In genomic region chr15:90531147-90531546, GRCh38 we compare ENCODE assay signal across 9 cellular contexts. TPM values are rescaled to one million over a fixed set of nuclear protein-coding genes. Genes with fewer than 3 reads are reported as not detected.
DNase-seq lines count a peak whose midpoint lies in the region; ATAC-seq, FAIRE-seq and TF ChIP-seq lines count a peak whose summit lies in the region.
"Had no signal": no experiment of that assay in that cellular context is flagged by ENCODE, and none has a peak within 500 bp of the region (broad histone marks: within the 10 kb centered on the region; RNA-seq: fewer than 3 reads in every experiment).

No MANE protein-coding gene starts in this region.

- no peak for TF ChIP-seq POLR2A in suprapubic skin (IDR thresholded peaks at IDR 0.05)

- H3K9ac ChIP-seq in keratinocyte (ENCODE audit: control insufficient read depth, extremely low read depth, insufficient read depth, low read length): peak overlapping the region; percentile 80

- dilution Hi-C loops in keratinocyte (cut with MboI; ENCODE audit: extremely low pct_ligation_motif_present, low sequenced_read_pairs): no loop called here

- H3K27me3 ChIP-seq in keratinocyte (ENCODE audit: control insufficient read depth, extremely low read depth, insufficient read depth, low read length) (no peaks in the 10 kb centered on the region), suprapubic skin (no peaks in the 10 kb centered on the region)
- H3K27me3 ChIP-seq: body of pancreas had no signal

- H3K27ac ChIP-seq in keratinocyte (ENCODE audit: control insufficient read depth, insufficient read depth, low read length) (no peak overlapping the region), suprapubic skin (no peak overlapping the region)

- peaks cover 19% of the 10 kb centered on the region for H3K36me3 Mint-ChIP-seq in T-helper 2 cell treated with Interferon-gamma antibody and Interleukin-4, amounts not matched to agents 5 μg/mL and 100 μg/mL, for 36 hours (ENCODE audit: low read depth)
- H3K36me3 Mint-ChIP-seq in activated CD4-positive, alpha-beta memory T cell treated with anti-CD3 and anti-CD28 coated beads, Interleukin-2, amount 10 ng/mL, durations not matched to agents 7 days and 5 days (ENCODE audit: low read depth): peaks cover 38% of the 10 kb centered on the region

- CTCF ChIA-PET in activated CD4-positive, alpha-beta memory T cell treated with anti-CD3 and anti-CD28 coated beads, Interleukin-2, amount 10 ng/mL, durations not matched to agents 7 days and 5 days (lab: Charles Lee): interaction anchor here (0.8 to 2.5 kb wide), 9 partner anchors 7 to 230 kb away, joined by 3 to 10 read pairs (median 4); no protein-coding TSS in a partner anchor

- H3K36me3 ChIP-seq in keratinocyte (ENCODE audit: control insufficient read depth in 2 of 2, extremely low read depth in 1 of 2, insufficient read depth in 2 of 2, low read length in 2 of 2): no peaks in the 10 kb centered on the region
- no peaks in the 10 kb centered on the region for H3K36me3 ChIP-seq in suprapubic skin

- TF ChIP-seq EP300 in suprapubic skin (IDR thresholded peaks at IDR 0.05): no peak

- no peak for DNase-seq in T-helper 2 cell treated with Interferon-gamma antibody and Interleukin-4, amounts not matched to agents 5 μg/mL and 100 μg/mL, for 36 hours (ENCODE audit: low spot score)
- DNase-seq in T-helper 2 cell (no peak), keratinocyte (ENCODE audit: low read depth, low spot score) (no peak), suprapubic skin (ENCODE audit: low spot score in 2 of 2) (no peak), NCI-H146 (lab: John Stamatoyannopoulos, UW) (no peak), NCI-H345 (lab: John Stamatoyannopoulos, UW) (no peak)
- no peak for DNase-seq in activated CD4-positive, alpha-beta memory T cell treated with anti-CD3 and anti-CD28 coated beads, Interleukin-2, amount 10 ng/mL, durations not matched to agents 7 days and 5 days

- no peak for ATAC-seq in GM18519 (IDR thresholded peaks at IDR 0.05; ENCODE audit: low FRiP score, unreplicated experiment)

- peak overlapping the region; percentile 76 for H3K27ac Mint-ChIP-seq in T-helper 2 cell treated with Interferon-gamma antibody and Interleukin-4, amounts not matched to agents 5 μg/mL and 100 μg/mL, for 36 hours
- peak overlapping the region; percentile 72 for H3K27ac Mint-ChIP-seq in activated CD4-positive, alpha-beta memory T cell treated with anti-CD3 and anti-CD28 coated beads, Interleukin-2, amount 10 ng/mL, durations not matched to agents 7 days and 5 days

- TF ChIP-seq CTCF in keratinocyte (optimal IDR thresholded peaks at IDR 0.05 in 1 of 3, IDR thresholded peaks at IDR 0.05 in 1 of 3, conservative IDR thresholded peaks at IDR 0.05 in 1 of 3; ENCODE audit: extremely low read depth in 1 of 3, insufficient read depth in 2 of 3, low read length in 3 of 3) (no peak), suprapubic skin (IDR thresholded peaks at IDR 0.05) (no peak)

- H3K4me1 ChIP-seq in keratinocyte (ENCODE audit: control insufficient read depth, extremely low read depth, insufficient read depth, low read length): peaks cover 8% of the 10 kb centered on the region
- H3K4me1 ChIP-seq in suprapubic skin: peaks cover 34% of the 10 kb centered on the region

- H3K9me3 Mint-ChIP-seq in T-helper 2 cell treated with Interferon-gamma antibody and Interleukin-4, amounts not matched to agents 5 μg/mL and 100 μg/mL, for 36 hours: no peaks in the 10 kb centered on the region
- H3K9me3 Mint-ChIP-seq in activated CD4-positive, alpha-beta memory T cell treated with anti-CD3 and anti-CD28 coated beads, Interleukin-2, amount 10 ng/mL, durations not matched to agents 7 days and 5 days: no peaks in the 10 kb centered on the region

- H3K4me3 ChIP-seq in keratinocyte (ENCODE audit: control insufficient read depth in 2 of 3, extremely low read depth in 1 of 3, insufficient read depth in 2 of 3, low read depth in 1 of 3, low read length in 3 of 3) (peak overlapping the region; percentile 76 to 92 (median 86)), suprapubic skin (peak overlapping the region; percentile 75)

- H3K4me1 Mint-ChIP-seq in T-helper 2 cell treated with Interferon-gamma antibody and Interleukin-4, amounts not matched to agents 5 μg/mL and 100 μg/mL, for 36 hours (ENCODE audit: low read depth): peaks cover 47% of the 10 kb centered on the region
- H3K4me1 Mint-ChIP-seq in activated CD4-positive, alpha-beta memory T cell treated with anti-CD3 and anti-CD28 coated beads, Interleukin-2, amount 10 ng/mL, durations not matched to agents 7 days and 5 days: peaks cover 55% of the 10 kb centered on the region

- no peaks in the 10 kb centered on the region for H3K9me1 ChIP-seq in keratinocyte (ENCODE audit: control insufficient read depth, extremely low read depth, insufficient read depth, low read length)

- peak overlapping the region; percentile 92 for H3K4me3 Mint-ChIP-seq in T-helper 2 cell treated with Interferon-gamma antibody and Interleukin-4, amounts not matched to agents 5 μg/mL and 100 μg/mL, for 36 hours
- peak overlapping the region; percentile 94 for H3K4me3 Mint-ChIP-seq in activated CD4-positive, alpha-beta memory T cell treated with anti-CD3 and anti-CD28 coated beads, Interleukin-2, amount 10 ng/mL, durations not matched to agents 7 days and 5 days

- peaks cover 48% of the 10 kb centered on the region for H3K79me2 ChIP-seq in keratinocyte (ENCODE audit: control insufficient read depth, insufficient read depth, low read length)

- peak overlapping the region; percentile 92 for H3K4me2 ChIP-seq in keratinocyte (ENCODE audit: control insufficient read depth, extremely low read depth, insufficient read depth, low read depth, low read length)

- no peak for FAIRE-seq in keratinocyte (lab: Jason Lieb, UNC)

- H3K9me3 ChIP-seq in keratinocyte (ENCODE audit: control insufficient read depth, low read depth, low read length): no peaks in the 10 kb centered on the region
- H3K9me3 ChIP-seq in suprapubic skin: no peaks in the 10 kb centered on the region
- H3K9me3 ChIP-seq: body of pancreas had no signal

- WGBS in suprapubic skin: 24% methylated on average over 4 of the region's 4 CpGs

- H3K27me3 Mint-ChIP-seq in T-helper 2 cell treated with Interferon-gamma antibody and Interleukin-4, amounts not matched to agents 5 μg/mL and 100 μg/mL, for 36 hours (ENCODE audit: low read depth): no peaks in the 10 kb centered on the region
- no peaks in the 10 kb centered on the region for H3K27me3 Mint-ChIP-seq in activated CD4-positive, alpha-beta memory T cell treated with anti-CD3 and anti-CD28 coated beads, Interleukin-2, amount 10 ng/mL, durations not matched to agents 7 days and 5 days

- H4K20me1 ChIP-seq in keratinocyte (ENCODE audit: control insufficient read depth, extremely low read depth, insufficient read depth, low read length): no peaks in the 10 kb centered on the region

- POLR2A ChIA-PET in activated CD4-positive, alpha-beta memory T cell treated with anti-CD3 and anti-CD28 coated beads, Interleukin-2, amount 10 ng/mL, durations not matched to agents 7 days and 5 days (lab: Charles Lee): interaction anchor here (0.8 to 3.2 kb wide), 28 partner anchors 8 to 404 kb away, joined by 3 to 53 read pairs (median 4); partner anchors contain the start of genes BLM, IQGAP1 and UNC45A

- H2AFZ ChIP-seq in keratinocyte (ENCODE audit: control insufficient read depth, low read length): no peak overlapping the region

RNA-seq across cellular contexts. Expression of gene CRTC3, which starts 1.4 kb away (rescaled TPM):
- total RNA-seq in activated CD4-positive, alpha-beta memory T cell treated with anti-CD3 and anti-CD28 coated beads, Interleukin-2, amount 10 ng/mL, durations not matched to agents 7 days and 5 days: 10 to 100 TPM; 86.0 to 89.3 TPM
- 7.5 to 15.0 TPM (median 11.9 TPM) in 3 replicates for polyA plus RNA-seq in keratinocyte
- 7.7 TPM for polyA plus RNA-seq in keratinocyte (2011; ENCODE audit: low read depth)
- 9.7 and 14.2 TPM in 2 replicates for polyA plus RNA-seq in keratinocyte (2011; cell fraction: cytosol; rRNA removed)
- polyA plus RNA-seq in keratinocyte (2011; cell fraction: nucleus; rRNA removed): 23.0 and 23.5 TPM in 2 replicates
- polyA plus RNA-seq in keratinocyte (2012; ENCODE audit: low replicate concordance): 10.3 and 11.3 TPM in 2 replicates
- polyA minus RNA-seq in keratinocyte: 14.1 to 25.6 TPM (median 21.5 TPM) in 3 replicates
- polyA minus RNA-seq in keratinocyte (2011; cell fraction: cytosol; rRNA and poly(A)+ RNA removed): 10.7 TPM
- 14.5 and 22.0 TPM in 2 replicates for polyA minus RNA-seq in keratinocyte (2011; cell fraction: nucleus; rRNA and poly(A)+ RNA removed)
- total RNA-seq in suprapubic skin: 10 to 100 TPM; 23.6 to 50.4 (median 33.4) TPM
